ENCODE assay signal across 6 cellular contexts in the genomic region with DNA sequence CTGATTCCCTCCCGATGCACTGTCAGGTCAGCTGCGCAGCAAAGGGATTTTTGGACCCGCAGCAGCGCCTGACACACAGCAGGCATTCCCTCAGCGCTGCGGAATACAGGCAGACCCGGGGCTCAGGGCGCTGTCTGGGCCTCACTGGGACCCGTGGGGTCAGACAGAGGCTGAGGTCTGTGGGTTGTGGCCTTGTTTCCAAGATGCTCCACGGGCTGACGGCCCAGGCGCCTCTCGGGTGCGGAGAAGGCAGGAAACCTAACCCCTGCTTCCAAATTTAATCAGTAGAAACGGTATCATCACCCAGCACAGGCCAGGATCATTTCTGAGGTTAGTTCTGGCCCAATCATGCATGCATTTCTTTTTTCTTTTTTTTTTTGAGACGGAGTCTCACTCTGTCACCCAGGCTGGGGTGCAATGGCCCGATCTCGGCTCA. TPM values are rescaled to one million over a fixed set of nuclear protein-coding genes. Genes with fewer than 3 reads are reported as not detected.
DNase-seq lines count a peak whose midpoint lies in the region; ATAC-seq, FAIRE-seq and TF ChIP-seq lines count a peak whose summit lies in the region.

No MANE protein-coding gene starts in this region.

- DNase-seq in HFFc6: no peak
- DNase-seq in caudate nucleus (lab: John Stamatoyannopoulos, UW): peak in 2 of 61 donors; percentile 59 to 63
- DNase-seq in ovary: no peak
- no peak for DNase-seq in GM12892 (ENCODE audit: insufficient read length)
- no peak for DNase-seq in kidney glomerular epithelial cell (lab: John Stamatoyannopoulos, UW)

- H3K4me3 ChIP-seq in ovary: peak overlapping the region; percentile 54

- no peak for ATAC-seq in GM21515 (IDR thresholded peaks at IDR 0.05; ENCODE audit: unreplicated experiment)

- no peaks in the 10 kb centered on the region for H3K36me3 Mint-ChIP-seq in HFFc6 (ENCODE audit: low read depth)

- H3K9me3 Mint-ChIP-seq in HFFc6: no peaks in the 10 kb centered on the region

- peaks cover 3% of the 10 kb centered on the region for H3K27me3 Mint-ChIP-seq in HFFc6 (ENCODE audit: insufficient read depth)

- peaks cover 32% of the 10 kb centered on the region for H3K4me1 Mint-ChIP-seq in HFFc6 (ENCODE audit: low read depth)

- no peaks in the 10 kb centered on the region for H3K27me3 ChIP-seq in ovary

- TF ChIP-seq POLR2A in ovary (IDR thresholded peaks at IDR 0.05): no peak
- no peak for TF ChIP-seq POLR2A in GM12892 (IDR thresholded peaks at IDR 0.05; ENCODE audit: low read depth, low read length)

- H3K4me1 ChIP-seq in ovary (ENCODE audit: insufficient read depth): peaks cover 26% of the 10 kb centered on the region

- intact Hi-C loops in ovary (cut with DNase I): loop anchor here in 3 of 4 donors (2.0 to 10.0 kb wide), 3 partner anchors 69 to 231 kb away; partner anchors contain the start of genes MED16 (in 1 of the 3) and RNU6-9 (in 1 of the 3)

- H3K9me3 ChIP-seq in ovary: no peaks in the 10 kb centered on the region

- TF ChIP-seq EP300 in ovary (IDR thresholded peaks at IDR 0.05): no peak

- TF ChIP-seq CTCF in HFFc6 (IDR thresholded peaks at IDR 0.05) (0 out of 2 replicates have a peak, but pooled peaks have one; percentile 7), ovary (IDR thresholded peaks at IDR 0.05) (no peak)

- H3K4me3 Mint-ChIP-seq in HFFc6: peak overlapping the region; percentile 88

- FAIRE-seq in GM12892 (lab: Jason Lieb, UNC): no peak

- 12 to 31% (median 23%) methylated on average over 18 of the region's 18 CpGs for WGBS in ovary, 3 donors

- peak overlapping the region; percentile 82 for H3K27ac Mint-ChIP-seq in HFFc6

- peak overlapping the region; percentile 98 for H3K27ac ChIP-seq in caudate nucleus (ENCODE audit: low read depth, low read length)
- H3K27ac ChIP-seq in ovary: peak overlapping the region; percentile 64 to 84

- no peaks in the 10 kb centered on the region for H3K36me3 ChIP-seq in ovary

RNA-seq across cellular contexts. Expression of gene RNF126, which starts 0.7 kb away (rescaled TPM):
- 10 to 100 TPM; 35.8 to 39.2 (median 38.2) TPM for total RNA-seq in HFFc6 (2021; fragmentation: NEBNext Ultra II Directional; extraction: Animal tissue kit (Norgen Biotek cat#: 25700))
- total RNA-seq in ovary: 10 to 100 TPM; 26.6 to 52.2 (median 34.5) TPM
- polyA plus RNA-seq in ovary: 10 to 100 TPM in 1 of 2 donors, 1 to 10 TPM in 1; 1.5 to 29.4 TPM
- polyA plus RNA-seq in GM12892 (2012; ENCODE audit: missing spikeins): 13.0 TPM

RNA-seq across cellular contexts. Expression of gene FSTL3, which starts 12.5 kb away (rescaled TPM):
- 100 to 1,000 TPM in 3 of 6 experiments, 10 to 100 TPM in 3; 97.1 to 123 (median 101) TPM for total RNA-seq in HFFc6 (2021; fragmentation: NEBNext Ultra II Directional; extraction: Animal tissue kit (Norgen Biotek cat#: 25700))
- total RNA-seq in ovary: 100 to 1,000 TPM in 1 of 7 donors, 10 to 100 TPM in 6; 21.3 to 141 (median 45.7) TPM
- polyA plus RNA-seq in ovary: 10 to 100 TPM; 16.9 to 22.6 TPM
- 22.5 TPM for polyA plus RNA-seq in GM12892 (2012; ENCODE audit: missing spikeins)

RNA-seq across cellular contexts. Expression of gene FGF22, which starts 24.0 kb away (rescaled TPM):
- under 1 TPM in 2 of 6 experiments, not detected in 4; 0.17 to 0.18 TPM for total RNA-seq in HFFc6 (2021; fragmentation: NEBNext Ultra II Directional; extraction: Animal tissue kit (Norgen Biotek cat#: 25700))
- 1 to 10 TPM in 6 of 7 donors, under 1 TPM in 1; 0.23 to 4.4 (median 2.2) TPM for total RNA-seq in ovary
- 1 to 10 TPM in 1 of 2 donors, not detected in 1; 4.2 TPM for polyA plus RNA-seq in ovary
- 0.17 TPM for polyA plus RNA-seq in GM12892 (2012; ENCODE audit: missing spikeins)

RNA-seq across cellular contexts. Expression of gene POLRMT, which starts 30.4 kb away (rescaled TPM):
- 10 to 100 TPM; 29.9 to 44.2 (median 34.7) TPM for total RNA-seq in HFFc6 (2021; fragmentation: NEBNext Ultra II Directional; extraction: Animal tissue kit (Norgen Biotek cat#: 25700))
- total RNA-seq in ovary: 10 to 100 TPM; 19.9 to 52.3 (median 43.9) TPM
- 10 to 100 TPM; 13.5 to 39.6 TPM for polyA plus RNA-seq in ovary
- 30.7 TPM for polyA plus RNA-seq in GM12892 (2012; ENCODE audit: missing spikeins)

RNA-seq across cellular contexts. Expression of gene PRSS57, which starts 31.6 kb away (rescaled TPM):
- total RNA-seq in HFFc6 (2021; fragmentation: NEBNext Ultra II Directional; extraction: Animal tissue kit (Norgen Biotek cat#: 25700)): not detected
- total RNA-seq in ovary: under 1 TPM in 1 of 7 donors, not detected in 6; 0.33 TPM
- under 1 TPM in 1 of 2 donors, not detected in 1; 0.07 TPM for polyA plus RNA-seq in ovary
- polyA plus RNA-seq in GM12892 (2012; ENCODE audit: missing spikeins): not detected
